In the genomic region with DNA sequence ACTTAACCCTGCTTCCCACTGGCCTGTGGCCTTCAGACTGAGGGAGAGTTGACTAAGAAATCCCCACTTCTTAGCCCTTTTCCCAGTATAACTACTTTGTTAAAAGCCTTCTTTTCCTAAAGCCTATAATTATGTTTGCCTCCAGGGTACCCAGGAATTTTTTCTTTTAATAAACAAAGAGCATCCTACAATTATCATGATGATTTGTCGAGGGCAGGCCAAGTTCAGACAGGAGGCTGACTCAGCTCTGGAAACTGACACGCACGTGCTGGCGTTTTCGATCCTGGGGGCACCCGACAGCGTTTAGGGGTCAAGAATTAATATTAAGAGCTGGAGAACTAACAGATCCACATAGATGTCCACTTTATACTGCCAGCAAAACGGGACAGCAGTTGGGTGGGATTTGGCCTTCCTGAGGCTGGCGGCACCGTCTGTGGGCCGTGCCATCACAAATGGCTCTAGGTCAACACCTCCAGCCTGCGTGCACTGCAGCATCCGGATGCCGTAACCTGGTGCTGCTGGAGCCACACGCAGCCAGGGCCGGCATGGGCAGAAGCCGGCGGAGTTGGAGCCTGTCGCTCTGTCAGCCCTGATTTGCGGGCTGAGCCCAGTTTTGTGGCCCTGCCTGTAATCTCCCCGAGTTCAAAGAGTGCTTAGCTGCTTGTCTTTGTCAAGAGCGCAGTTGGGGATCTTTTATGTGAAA, we compare ENCODE assay signal across 29 cellular contexts.
DNase-seq lines count a peak whose midpoint lies in the region; ATAC-seq and TF ChIP-seq lines count a peak whose summit lies in the region.
"Had no signal": no experiment of that assay in that cellular context is flagged by ENCODE, and none has a peak within 500 bp of the region (broad histone marks: within the 10 kb centered on the region; RNA-seq: fewer than 3 reads in every experiment).

No MANE protein-coding gene starts in this region.

- H3K4me1 Mint-ChIP-seq in endodermal cell (no peaks in the 10 kb centered on the region), neural progenitor cell (peaks cover 25% of the 10 kb centered on the region)
- H3K4me1 Mint-ChIP-seq: activated CD4-positive, alpha-beta T cell treated with anti-CD3 and anti-CD28 coated beads, Interleukin-2, amount 10 ng/mL, durations not matched to agents 24 days and 14 days; activated naive CD8-positive, alpha-beta T cell treated with anti-CD3 and anti-CD28 coated beads for 36 hours; central memory CD8-positive, alpha-beta T cell; naive thymus-derived CD8-positive, alpha-beta T cell had no signal

- peaks cover 52% of the 10 kb centered on the region for H4K20me1 ChIP-seq in neural progenitor cell (ENCODE audit: low read depth)
- H4K20me1 ChIP-seq: BLaER1 treated with 17β-estradiol and CSF1 and Interleukin-3, amounts not matched to agents 10 nM and 100 nM had no signal

- H3K27me3 Mint-ChIP-seq in endodermal cell (ENCODE audit: insufficient read depth) (no peaks in the 10 kb centered on the region), neural progenitor cell (ENCODE audit: insufficient read depth, low read depth) (peaks cover 3% of the 10 kb centered on the region)
- H3K27me3 Mint-ChIP-seq: activated CD4-positive, alpha-beta T cell treated with anti-CD3 and anti-CD28 coated beads, Interleukin-2, amount 10 ng/mL, durations not matched to agents 24 days and 14 days; activated naive CD8-positive, alpha-beta T cell treated with anti-CD3 and anti-CD28 coated beads for 36 hours; central memory CD8-positive, alpha-beta T cell; stimulated activated naive CD8-positive, alpha-beta T cell treated with anti-CD3 and anti-CD28 coated beads, Interleukin-15, Interleukin-2, amounts not matched to agents 100 ng/mL and 50 ng/mL, for 24 hours had no signal

- H3K4me3 ChIP-seq in endodermal cell (ENCODE audit: low read length) (no peak overlapping the region), neural progenitor cell (no peak overlapping the region), A673 (ENCODE audit: low read depth, low read length, poor library complexity, severe bottlenecking) (no peak overlapping the region)
- H3K4me3 ChIP-seq: ascending aorta; BLaER1 treated with 17β-estradiol and CSF1 and Interleukin-3, amounts not matched to agents 10 nM and 100 nM; ovary; thyroid gland had no signal

- no TSS peak for BruUV-seq in A673 (replicated peaks; lab: Mats Ljungman, UMichigan)

- intact Hi-C loops in A673 (cut with micrococcal nuclease; ENCODE audit: unreplicated experiment), result no loop called here

- H3K9ac ChIP-seq in endodermal cell (ENCODE audit: extremely low read depth, low read length, poor library complexity, severe bottlenecking) (no peak overlapping the region), neural progenitor cell (no peak overlapping the region)
- H3K9ac ChIP-seq: BLaER1 treated with 17β-estradiol and CSF1 and Interleukin-3, amounts not matched to agents 10 nM and 100 nM had no signal

- H3K4me3 Mint-ChIP-seq in endodermal cell (no peak overlapping the region), neural progenitor cell (no peak overlapping the region)
- H3K4me3 Mint-ChIP-seq: activated CD4-positive, alpha-beta T cell treated with anti-CD3 and anti-CD28 coated beads, Interleukin-2, amount 10 ng/mL, durations not matched to agents 24 days and 14 days; activated naive CD8-positive, alpha-beta T cell treated with anti-CD3 and anti-CD28 coated beads for 36 hours; central memory CD8-positive, alpha-beta T cell; naive thymus-derived CD8-positive, alpha-beta T cell; stimulated activated naive CD8-positive, alpha-beta T cell treated with anti-CD3 and anti-CD28 coated beads, Interleukin-15, Interleukin-2, amounts not matched to agents 100 ng/mL and 50 ng/mL, for 24 hours had no signal

- H3K79me2 ChIP-seq in neural progenitor cell (ENCODE audit: low read depth), result peaks cover 3% of the 10 kb centered on the region

- POLR2A ChIA-PET in A673 (lab: Charles Lee; ENCODE audit: low non-redundant PET), result no interaction called here

- H3F3A ChIP-seq in neural progenitor cell (ENCODE audit: low read depth), result peaks cover 6% of the 10 kb centered on the region

- H3K27me3 ChIP-seq in endodermal cell (ENCODE audit: control insufficient read depth, insufficient read depth, low read length, poor library complexity, severe bottlenecking), result no peaks in the 10 kb centered on the region
- no peaks in the 10 kb centered on the region for H3K27me3 ChIP-seq in neural progenitor cell
- no peaks in the 10 kb centered on the region for H3K27me3 ChIP-seq in A673 (replicated peaks; ENCODE audit: insufficient read depth, low read depth, low read length, poor library complexity)
- H3K27me3 ChIP-seq: ascending aorta; BLaER1 treated with 17β-estradiol and CSF1 and Interleukin-3, amounts not matched to agents 10 nM and 100 nM; ovary; thyroid gland had no signal

- H3K9me3 ChIP-seq in endodermal cell (ENCODE audit: control insufficient read depth, low read length) (no peaks in the 10 kb centered on the region), neural progenitor cell (ENCODE audit: low read depth) (no peaks in the 10 kb centered on the region), A673 (ENCODE audit: low read depth, low read length, poor library complexity, severe bottlenecking) (no peaks in the 10 kb centered on the region)
- H3K9me3 ChIP-seq: ovary, thyroid gland had no signal

- H3K4me2 ChIP-seq in neural progenitor cell, result no peak overlapping the region
- H3K4me2 ChIP-seq: BLaER1 treated with 17β-estradiol and CSF1 and Interleukin-3, amounts not matched to agents 10 nM and 100 nM had no signal

- H3K4me1 ChIP-seq in endodermal cell (ENCODE audit: control insufficient read depth, insufficient read depth, low read length), result no peaks in the 10 kb centered on the region
- no peaks in the 10 kb centered on the region for H3K4me1 ChIP-seq in neural progenitor cell
- H3K4me1 ChIP-seq in A673 (ENCODE audit: insufficient read depth, low read length, poor library complexity, severe bottlenecking), result no peaks in the 10 kb centered on the region
- H3K4me1 ChIP-seq: ascending aorta, thyroid gland had no signal

- H3K36me3 ChIP-seq in endodermal cell (ENCODE audit: control insufficient read depth, insufficient read depth, low read length) (peaks cover 4% of the 10 kb centered on the region), neural progenitor cell (no peaks in the 10 kb centered on the region), A673 (ENCODE audit: insufficient read depth, low read length, poor library complexity, severe bottlenecking) (no peaks in the 10 kb centered on the region)
- H3K36me3 ChIP-seq: BLaER1 treated with 17β-estradiol and CSF1 and Interleukin-3, amounts not matched to agents 10 nM and 100 nM; ovary; thyroid gland; WERI-Rb-1 had no signal

- no peak overlapping the region for H3K27ac Mint-ChIP-seq in endodermal cell
- H3K27ac Mint-ChIP-seq in neural progenitor cell, result peak overlapping the region; percentile 93
- H3K27ac Mint-ChIP-seq: activated CD4-positive, alpha-beta T cell treated with anti-CD3 and anti-CD28 coated beads, Interleukin-2, amount 10 ng/mL, durations not matched to agents 24 days and 14 days; activated naive CD8-positive, alpha-beta T cell treated with anti-CD3 and anti-CD28 coated beads for 36 hours; naive thymus-derived CD8-positive, alpha-beta T cell; stimulated activated naive CD8-positive, alpha-beta T cell treated with anti-CD3 and anti-CD28 coated beads, Interleukin-15, Interleukin-2, amounts not matched to agents 100 ng/mL and 50 ng/mL, for 24 hours had no signal

- peak overlapping the region; percentile 9 for H3K27ac ChIP-seq in endodermal cell (ENCODE audit: low read depth, low read length)
- no peak overlapping the region for H3K27ac ChIP-seq in neural progenitor cell
- no peak overlapping the region for H3K27ac ChIP-seq in A673 (ENCODE audit: low read depth, low read length, poor library complexity, severe bottlenecking)
- H3K27ac ChIP-seq: ascending aorta; BLaER1 treated with 17β-estradiol and CSF1 and Interleukin-3, amounts not matched to agents 10 nM and 100 nM; ovary; thyroid gland; WERI-Rb-1 had no signal

- H3K9me3 Mint-ChIP-seq in endodermal cell, result peaks cover 9% of the 10 kb centered on the region
- peaks cover 5% of the 10 kb centered on the region for H3K9me3 Mint-ChIP-seq in neural progenitor cell
- H3K9me3 Mint-ChIP-seq: activated CD4-positive, alpha-beta T cell treated with anti-CD3 and anti-CD28 coated beads, Interleukin-2, amount 10 ng/mL, durations not matched to agents 24 days and 14 days; activated naive CD8-positive, alpha-beta T cell treated with anti-CD3 and anti-CD28 coated beads for 36 hours; central memory CD8-positive, alpha-beta T cell; stimulated activated naive CD8-positive, alpha-beta T cell treated with anti-CD3 and anti-CD28 coated beads, Interleukin-15, Interleukin-2, amounts not matched to agents 100 ng/mL and 50 ng/mL, for 24 hours had no signal

- WGBS in endodermal cell (ENCODE audit: insufficient coverage in 1 of 2, insufficient read length in 1 of 2), 2 experiments, result 92 to 95% methylated on average over 10 to 22 of the region's 22 CpGs

- TF ChIP-seq CTCF in endodermal cell (conservative IDR thresholded peaks at IDR 0.05), result no peak
- no peak for TF ChIP-seq CTCF in neural progenitor cell (IDR thresholded peaks at IDR 0.05)
- TF ChIP-seq CTCF in A673 (conservative IDR thresholded peaks at IDR 0.05; ENCODE audit: low read depth, low read length), result no peak

- H3K36me3 Mint-ChIP-seq in endodermal cell (ENCODE audit: low read depth) (peaks cover 20% of the 10 kb centered on the region), neural progenitor cell (peaks cover 29% of the 10 kb centered on the region)
- H3K36me3 Mint-ChIP-seq: activated naive CD8-positive, alpha-beta T cell treated with anti-CD3 and anti-CD28 coated beads for 36 hours; naive thymus-derived CD8-positive, alpha-beta T cell had no signal

- H2AFZ ChIP-seq in neural progenitor cell (replicated peaks), result no peak overlapping the region

- no peak for ATAC-seq in HG02840 (IDR thresholded peaks at IDR 0.05; ENCODE audit: low FRiP score, unreplicated experiment)
- ATAC-seq in HG03571 (IDR thresholded peaks at IDR 0.05; ENCODE audit: unreplicated experiment), result no peak
- no peak for ATAC-seq in HG03025 (IDR thresholded peaks at IDR 0.05; ENCODE audit: low FRiP score, unreplicated experiment)
- ATAC-seq: left ventricle myocardium superior; naive thymus-derived CD8-positive, alpha-beta T cell; PC-3 had no signal

- CTCF ChIA-PET in A673 (lab: Charles Lee), result no interaction called here

- DNase-seq in EH (ENCODE audit: low read depth), result peak; percentile 85
- peak; percentile 82 for DNase-seq in M059J (ENCODE audit: low read depth)
- no peak for DNase-seq in endodermal cell
- DNase-seq in neural progenitor cell (ENCODE audit: low spot score), result no peak
- DNase-seq in A673 (ENCODE audit: low spot score), result no peak
- DNase-seq: activated CD4-positive, alpha-beta T cell treated with anti-CD3 and anti-CD28 coated beads, Interleukin-2, amount 10 ng/mL, durations not matched to agents 24 days and 14 days; activated effector memory CD4-positive, alpha-beta T cell treated with anti-CD3 and anti-CD28 coated beads, Interleukin-2, amount 50 U/mL, for 16 hours; activated naive CD8-positive, alpha-beta T cell treated with anti-CD3 and anti-CD28 coated beads for 36 hours; activated T-cell treated with anti-CD3 and anti-CD28 coated beads, Interleukin-2, amount 50 U/mL, for 1 hour; dermis blood vessel endothelial cell; DMS79; KBM-7; left ventricle myocardium superior; midbrain; MM.1S; naive thymus-derived CD8-positive, alpha-beta T cell; NCI-H1436 treated with DMSO at 0.1 percent for 48 hours; PC-3; Right ventricle myocardium superior; thyroid gland; WERI-Rb-1 had no signal

Comparison
In these comparisons a context has a peak if more than half of its experiments do, and no peak if none do; other contexts are left out.
1. DNase-seq: peak in EH (single experiment) and M059J (single experiment); none in endodermal cell (single experiment), neural progenitor cell (single experiment) and A673 (single experiment).